1 cellular context compared by ENCODE assay signal in the genomic region with DNA sequence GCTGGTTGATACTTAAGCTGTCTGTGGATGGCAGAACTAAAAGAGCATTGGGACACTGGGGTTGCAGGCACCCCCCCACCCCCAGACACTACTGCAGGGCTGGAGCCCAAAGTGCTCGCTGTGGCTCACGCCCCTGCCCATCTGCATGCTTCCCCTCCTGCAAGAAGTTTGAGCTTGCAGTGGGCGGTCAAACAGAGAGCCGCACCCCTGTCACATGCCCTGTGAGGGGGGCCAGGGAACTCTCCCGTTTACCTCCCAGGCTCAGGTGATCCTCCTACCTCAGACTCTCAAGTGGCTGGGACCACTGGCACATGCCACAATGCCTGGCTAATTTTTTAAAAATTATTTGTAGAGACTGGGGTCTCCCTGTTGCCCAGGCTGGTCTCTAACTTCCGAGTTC.
TF ChIP-seq lines count a peak whose summit lies in the region.

No MANE protein-coding gene starts in this region.

TF ChIP-seq in GM23338, 12 proteins besides CTCF, POLR2A, EP300 and RAD21 (continued from another document):
- no peak for TF ChIP-seq ETS1 (IDR thresholded peaks at IDR 0.05)
- TF ChIP-seq STAT1 (IDR thresholded peaks at IDR 0.05; ENCODE audit: unreplicated experiment), result no peak
- TF ChIP-seq ZNF331 (CRISPR knock-in tag; IDR thresholded peaks at IDR 0.05; ENCODE audit: low read depth), result no peak
